19 cellular contexts compared by ENCODE assay signal in the genomic region with DNA sequence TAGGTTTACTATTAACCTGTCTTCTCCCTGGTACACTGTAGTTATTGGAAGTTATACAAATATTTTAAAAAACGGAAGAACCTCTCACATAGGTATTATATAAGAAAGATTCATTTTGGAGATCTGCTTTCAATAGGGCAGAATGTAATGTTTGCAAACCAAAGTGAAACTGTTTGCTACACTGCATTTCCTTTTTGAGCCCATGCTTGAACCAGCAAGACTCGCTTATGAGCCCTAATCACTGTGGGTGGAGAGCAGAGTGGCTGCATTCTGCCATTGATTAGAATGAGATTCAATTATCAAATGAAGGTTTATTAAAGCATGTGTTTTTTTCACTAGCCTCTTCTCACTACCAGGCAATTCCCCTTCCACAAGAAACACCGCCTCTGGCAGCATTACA.
"Had no signal": no experiment of that assay in that cellular context is flagged by ENCODE, and none has a peak within 500 bp of the region (broad histone marks: within the 10 kb centered on the region; RNA-seq: fewer than 3 reads in every experiment).

No MANE protein-coding gene starts in this region.

- H3K27ac Mint-ChIP-seq: dendritic cell treated with granulocyte-macrophage colony-stimulating factor and Interleukin-4, amounts not matched to agents 40 ng/mL and 50 ng/mL, for 4 days; effector memory CD8-positive, alpha-beta T cell; nephron progenitor cell; stimulated activated memory B cell treated with anti-CD40 and anti-IgM and Interleukin-4, amounts not matched to agents 10 μg/mL and 1 μg/mL and 100 μg/mL, for 72 hours; stimulated activated naive CD8-positive, alpha-beta T cell treated with anti-CD3 and anti-CD28 coated beads, Interleukin-15, amount 100 ng/mL, for 72 hours; type B pancreatic cell had no signal

- DNase-seq: effector memory CD8-positive, alpha-beta T cell; foreskin melanocyte; head of caudate nucleus; hippocampal formation; left colon; left ventricle myocardium superior; midbrain; nephron progenitor cell; psoas muscle; right lobe of liver; spleen; stimulated activated CD4-positive, alpha-beta T cell treated with anti-CD3 and anti-CD28 coated beads, Interleukin-15, amount 100 ng/mL, for 24 hours; stimulated activated CD4-positive, alpha-beta T cell treated with anti-CD3 and anti-CD28 coated beads, Interleukin-1b, Interleukin-23, amount 100 ng/mL, for 48 hours; stimulated activated CD4-positive, alpha-beta T cell treated with anti-CD3 and anti-CD28 coated beads, Interleukin-4, amount 100 ng/mL, for 24 hours; stimulated activated naive CD8-positive, alpha-beta T cell treated with anti-CD3 and anti-CD28 coated beads, Interleukin-15, amount 100 ng/mL, for 72 hours had no signal

- H3K9me3 Mint-ChIP-seq: nephron progenitor cell had no signal

- ATAC-seq: effector memory CD8-positive, alpha-beta T cell; left colon; left ventricle myocardium superior; psoas muscle; right lobe of liver; stimulated activated memory B cell treated with anti-CD40 and anti-IgM and Interleukin-4, amounts not matched to agents 10 μg/mL and 1 μg/mL and 100 μg/mL, for 72 hours; stimulated activated naive CD8-positive, alpha-beta T cell treated with anti-CD3 and anti-CD28 coated beads, Interleukin-15, amount 100 ng/mL, for 72 hours had no signal

- H3K27me3 Mint-ChIP-seq: dendritic cell treated with granulocyte-macrophage colony-stimulating factor and Interleukin-4, amounts not matched to agents 40 ng/mL and 50 ng/mL, for 4 days; effector memory CD8-positive, alpha-beta T cell; stimulated activated memory B cell treated with anti-CD40 and anti-IgM and Interleukin-4, amounts not matched to agents 10 μg/mL and 1 μg/mL and 100 μg/mL, for 72 hours; stimulated activated naive CD8-positive, alpha-beta T cell treated with anti-CD3 and anti-CD28 coated beads, Interleukin-15, amount 100 ng/mL, for 72 hours; type B pancreatic cell had no signal

- H3K9me3 ChIP-seq: psoas muscle, right lobe of liver had no signal

- H3K4me3 ChIP-seq: lung, psoas muscle, right lobe of liver, spleen had no signal

- H3K27me3 ChIP-seq: right lobe of liver, spleen had no signal

- H3K4me1 Mint-ChIP-seq: stimulated activated memory B cell treated with anti-CD40 and anti-IgM and Interleukin-4, amounts not matched to agents 10 μg/mL and 1 μg/mL and 100 μg/mL, for 72 hours; stimulated activated naive CD8-positive, alpha-beta T cell treated with anti-CD3 and anti-CD28 coated beads, Interleukin-15, amount 100 ng/mL, for 72 hours had no signal

- H3K36me3 Mint-ChIP-seq: stimulated activated memory B cell treated with anti-CD40 and anti-IgM and Interleukin-4, amounts not matched to agents 10 μg/mL and 1 μg/mL and 100 μg/mL, for 72 hours; type B pancreatic cell had no signal

- H3K27ac ChIP-seq: psoas muscle, right lobe of liver, spleen had no signal

- H3K36me3 ChIP-seq: right lobe of liver, spleen had no signal

- H3K4me1 ChIP-seq: psoas muscle, right lobe of liver, spleen had no signal

- H3K4me3 Mint-ChIP-seq: dendritic cell treated with granulocyte-macrophage colony-stimulating factor and Interleukin-4, amounts not matched to agents 40 ng/mL and 50 ng/mL, for 4 days; effector memory CD8-positive, alpha-beta T cell; nephron progenitor cell; stimulated activated memory B cell treated with anti-CD40 and anti-IgM and Interleukin-4, amounts not matched to agents 10 μg/mL and 1 μg/mL and 100 μg/mL, for 72 hours; stimulated activated naive CD8-positive, alpha-beta T cell treated with anti-CD3 and anti-CD28 coated beads, Interleukin-15, amount 100 ng/mL, for 72 hours; type B pancreatic cell had no signal
